ENCODE assay signal across 17 cellular contexts in genomic region chr6:105688573-105688972, GRCh38.
DNase-seq lines count a peak whose midpoint lies in the region; ATAC-seq and TF ChIP-seq lines count a peak whose summit lies in the region.
"Had no signal": no experiment of that assay in that cellular context is flagged by ENCODE, and none has a peak within 500 bp of the region (broad histone marks: within the 10 kb centered on the region; RNA-seq: fewer than 3 reads in every experiment).

No MANE protein-coding gene starts in this region.

- H3K36me3 Mint-ChIP-seq in activated CD8-positive, alpha-beta T cell treated with anti-CD3 and anti-CD28 coated beads for 36 hours (ENCODE audit: low read depth) = peaks cover 3% of the 10 kb centered on the region
- peaks cover 5% of the 10 kb centered on the region for H3K36me3 Mint-ChIP-seq in activated CD8-positive, alpha-beta T cell treated with anti-CD3 and anti-CD28 coated beads, Interleukin-2, amount 10 ng/mL, durations not matched to agents 7 days and 5 days (ENCODE audit: low read depth)
- peaks cover 3% of the 10 kb centered on the region for H3K36me3 Mint-ChIP-seq in activated T-cell treated with anti-CD3 and anti-CD28 coated beads, Interleukin-2, amount 50 U/mL, for 24 hours (ENCODE audit: low read depth)
- H3K36me3 Mint-ChIP-seq: IgD-negative memory B cell had no signal

- H3K27ac Mint-ChIP-seq in activated CD8-positive, alpha-beta T cell treated with anti-CD3 and anti-CD28 coated beads for 36 hours = no peak overlapping the region
- H3K27ac Mint-ChIP-seq in activated CD8-positive, alpha-beta T cell treated with anti-CD3 and anti-CD28 coated beads, Interleukin-2, amount 10 ng/mL, durations not matched to agents 7 days and 5 days = no peak overlapping the region
- H3K27ac Mint-ChIP-seq in activated T-cell treated with anti-CD3 and anti-CD28 coated beads, Interleukin-2, amount 50 U/mL, for 24 hours = no peak overlapping the region
- H3K27ac Mint-ChIP-seq: CD4-positive, alpha-beta T cell; GM23338; H9; IgD-negative memory B cell had no signal

- H3K27me3 ChIP-seq in hepatocyte = no peaks in the 10 kb centered on the region

- no peaks in the 10 kb centered on the region for H3K4me1 ChIP-seq in hepatocyte (ENCODE audit: insufficient read depth)

- H3K4me3 ChIP-seq in hepatocyte = no peak overlapping the region
- H3K4me3 ChIP-seq: GM23338 had no signal

- H3K79me2 ChIP-seq in hepatocyte = no peaks in the 10 kb centered on the region

- H3K4me2 ChIP-seq in hepatocyte = no peak overlapping the region
- H3K4me2 ChIP-seq: GM23338 had no signal

- DNase-seq in activated CD8-positive, alpha-beta T cell treated with anti-CD3 and anti-CD28 coated beads for 36 hours = peak; percentile 9
- no peak for DNase-seq in activated CD8-positive, alpha-beta T cell treated with anti-CD3 and anti-CD28 coated beads, Interleukin-2, amount 10 ng/mL, durations not matched to agents 7 days and 5 days
- DNase-seq in LoVo (ENCODE audit: low spot score) = peak; percentile 15
- peak; percentile 95 for DNase-seq in SW480 (ENCODE audit: low spot score)
- DNase-seq in hepatocyte (ENCODE audit: low spot score) = no peak
- no peak for DNase-seq in activated T-cell treated with anti-CD3 and anti-CD28 coated beads, Interleukin-2, amount 50 U/mL, for 24 hours
- DNase-seq: ACHN; C1 segment of cervical spinal cord; Calu3; CD4-positive, alpha-beta T cell; DMS 273 treated with DMSO at 0.1 percent for 48 hours; DMS79 treated with DMSO at 0.1 percent for 48 hours; GDM1; H9 had no signal

- ATAC-seq in activated CD8-positive, alpha-beta T cell treated with anti-CD3 and anti-CD28 coated beads for 36 hours = no peak
- no peak for ATAC-seq in activated CD8-positive, alpha-beta T cell treated with anti-CD3 and anti-CD28 coated beads, Interleukin-2, amount 10 ng/mL, durations not matched to agents 7 days and 5 days
- ATAC-seq in GM21390 (IDR thresholded peaks at IDR 0.05; ENCODE audit: unreplicated experiment) = no peak
- ATAC-seq: GM23338 had no signal

- TF ChIP-seq CTCF in activated CD8-positive, alpha-beta T cell treated with anti-CD3 and anti-CD28 coated beads for 36 hours (IDR thresholded peaks at IDR 0.05) = no peak
- no peak for TF ChIP-seq CTCF in hepatocyte (IDR thresholded peaks at IDR 0.05; ENCODE audit: poor library complexity)

- WGBS in hepatocyte (ENCODE audit: low lambda C conversion rate, missing lambda C conversion rate) = 95% methylated on average over 1 of the region's 1 CpG

- H3K27me3 Mint-ChIP-seq in activated CD8-positive, alpha-beta T cell treated with anti-CD3 and anti-CD28 coated beads for 36 hours = peaks cover 12% of the 10 kb centered on the region
- H3K27me3 Mint-ChIP-seq in activated CD8-positive, alpha-beta T cell treated with anti-CD3 and anti-CD28 coated beads, Interleukin-2, amount 10 ng/mL, durations not matched to agents 7 days and 5 days (ENCODE audit: low read depth) = peaks cover 15% of the 10 kb centered on the region
- peaks cover 19% of the 10 kb centered on the region for H3K27me3 Mint-ChIP-seq in activated T-cell treated with anti-CD3 and anti-CD28 coated beads, Interleukin-2, amount 50 U/mL, for 24 hours

- no peak overlapping the region for H3K4me3 Mint-ChIP-seq in activated CD8-positive, alpha-beta T cell treated with anti-CD3 and anti-CD28 coated beads for 36 hours
- no peak overlapping the region for H3K4me3 Mint-ChIP-seq in activated CD8-positive, alpha-beta T cell treated with anti-CD3 and anti-CD28 coated beads, Interleukin-2, amount 10 ng/mL, durations not matched to agents 7 days and 5 days
- H3K4me3 Mint-ChIP-seq in activated T-cell treated with anti-CD3 and anti-CD28 coated beads, Interleukin-2, amount 50 U/mL, for 24 hours = no peak overlapping the region
- H3K4me3 Mint-ChIP-seq: CD4-positive, alpha-beta T cell; GM23338; H9 had no signal

- H4K20me1 ChIP-seq in hepatocyte (ENCODE audit: insufficient read depth, poor library complexity, severe bottlenecking) = no peaks in the 10 kb centered on the region

- CTCF ChIA-PET in activated CD8-positive, alpha-beta T cell treated with anti-CD3 and anti-CD28 coated beads for 36 hours (lab: Charles Lee) = no interaction called here
- CTCF ChIA-PET in activated CD8-positive, alpha-beta T cell treated with anti-CD3 and anti-CD28 coated beads, Interleukin-2, amount 10 ng/mL, durations not matched to agents 7 days and 5 days (lab: Charles Lee) = no interaction called here

- POLR2A ChIA-PET in activated CD8-positive, alpha-beta T cell treated with anti-CD3 and anti-CD28 coated beads for 36 hours (lab: Charles Lee) = no interaction called here
- POLR2A ChIA-PET in activated CD8-positive, alpha-beta T cell treated with anti-CD3 and anti-CD28 coated beads, Interleukin-2, amount 10 ng/mL, durations not matched to agents 7 days and 5 days (lab: Charles Lee) = no interaction called here

- intact Hi-C loops in activated CD8-positive, alpha-beta T cell treated with anti-CD3 and anti-CD28 coated beads for 36 hours (cut with micrococcal nuclease) = no loop called here

- peaks cover 21% of the 10 kb centered on the region for H3K9me3 Mint-ChIP-seq in activated CD8-positive, alpha-beta T cell treated with anti-CD3 and anti-CD28 coated beads for 36 hours
- H3K9me3 Mint-ChIP-seq in activated CD8-positive, alpha-beta T cell treated with anti-CD3 and anti-CD28 coated beads, Interleukin-2, amount 10 ng/mL, durations not matched to agents 7 days and 5 days (ENCODE audit: insufficient read depth) = peaks cover 12% of the 10 kb centered on the region
- H3K9me3 Mint-ChIP-seq in activated T-cell treated with anti-CD3 and anti-CD28 coated beads, Interleukin-2, amount 50 U/mL, for 24 hours = peaks cover 25% of the 10 kb centered on the region

- H3K36me3 ChIP-seq in hepatocyte (replicated peaks; ENCODE audit: insufficient read depth, low read depth) = no peaks in the 10 kb centered on the region

- H3K27ac ChIP-seq in hepatocyte = no peak overlapping the region

- no peaks in the 10 kb centered on the region for H3K9me3 ChIP-seq in hepatocyte (ENCODE audit: low read depth)

- no peaks in the 10 kb centered on the region for H3K9me2 ChIP-seq in hepatocyte (replicated peaks; ENCODE audit: insufficient read depth)

- H2AFZ ChIP-seq in hepatocyte = no peak overlapping the region
- H2AFZ ChIP-seq: GM23338 had no signal

- H3K4me1 Mint-ChIP-seq in activated CD8-positive, alpha-beta T cell treated with anti-CD3 and anti-CD28 coated beads for 36 hours (ENCODE audit: low read depth) = peaks cover 2% of the 10 kb centered on the region
- peaks cover 3% of the 10 kb centered on the region for H3K4me1 Mint-ChIP-seq in activated CD8-positive, alpha-beta T cell treated with anti-CD3 and anti-CD28 coated beads, Interleukin-2, amount 10 ng/mL, durations not matched to agents 7 days and 5 days (ENCODE audit: low read depth)
- peaks cover 4% of the 10 kb centered on the region for H3K4me1 Mint-ChIP-seq in activated T-cell treated with anti-CD3 and anti-CD28 coated beads, Interleukin-2, amount 50 U/mL, for 24 hours (ENCODE audit: low read depth)
- H3K4me1 Mint-ChIP-seq: H9, IgD-negative memory B cell had no signal

Comparison
In these comparisons a context has a peak if more than half of its experiments do, and no peak if none do; other contexts are left out.
1. DNase-seq: peak in activated CD8-positive, alpha-beta T cell treated with anti-CD3 and anti-CD28 coated beads for 36 hours (single experiment), LoVo (single experiment) and SW480 (single experiment); none in activated CD8-positive, alpha-beta T cell treated with anti-CD3 and anti-CD28 coated beads, Interleukin-2, amount 10 ng/mL, durations not matched to agents 7 days and 5 days (single experiment), hepatocyte (single experiment) and activated T-cell treated with anti-CD3 and anti-CD28 coated beads, Interleukin-2, amount 50 U/mL, for 24 hours (single experiment).